ENCODE assay signal across 8 cellular contexts in the genomic region with DNA sequence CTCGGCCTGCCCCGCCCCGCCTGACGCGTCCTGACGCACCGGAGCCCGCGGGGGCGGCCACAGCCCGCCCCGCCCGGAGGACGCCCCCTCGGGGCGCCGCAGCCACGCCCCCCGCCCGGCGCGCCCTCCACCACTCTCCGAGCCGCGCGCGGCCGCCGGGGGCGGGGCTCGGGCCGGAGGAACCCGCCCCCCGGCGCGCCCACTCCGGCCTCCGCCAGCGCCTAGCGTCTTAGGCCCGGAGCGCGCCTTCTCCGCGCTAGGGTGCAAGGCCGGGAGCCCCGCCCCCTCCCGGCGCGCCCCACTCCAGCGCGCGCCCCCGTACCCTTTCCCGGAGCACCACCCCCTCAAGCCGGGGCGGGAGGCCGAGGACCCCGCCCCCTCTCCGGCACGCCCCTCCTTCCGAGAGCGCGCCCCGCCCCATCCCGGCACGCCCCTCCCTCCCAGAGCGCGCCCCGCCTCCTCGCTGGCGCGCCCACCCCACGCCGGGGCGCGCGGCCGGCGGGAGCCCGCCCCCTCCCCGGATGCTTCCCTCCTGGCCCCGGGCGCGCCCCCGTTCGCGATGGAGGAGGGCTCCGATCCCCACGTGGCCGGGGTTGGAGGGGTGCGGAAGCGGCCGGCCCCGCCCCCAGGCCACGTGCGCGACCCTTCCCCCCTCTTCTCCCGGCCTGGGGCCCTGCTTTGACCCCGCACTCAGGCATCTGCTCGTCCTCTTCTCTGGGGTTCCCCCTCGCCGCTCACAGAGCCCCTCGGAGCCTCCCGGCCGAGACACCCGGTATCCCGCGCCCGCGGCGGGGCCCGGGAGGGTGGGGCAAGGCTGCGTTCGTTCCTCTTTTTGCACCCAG. TPM values are rescaled to one million over a fixed set of nuclear protein-coding genes. Genes with fewer than 3 reads are reported as not detected.
DNase-seq lines count a peak whose midpoint lies in the region; ATAC-seq, FAIRE-seq and TF ChIP-seq lines count a peak whose summit lies in the region.

No MANE protein-coding gene starts in this region.

- ATAC-seq in HG02763 (IDR thresholded peaks at IDR 0.05; ENCODE audit: unreplicated experiment) (peak; percentile 59), T-helper 17 cell (peak; percentile 76), right cardiac atrium (peak; percentile 86)

- peak overlapping the region; percentile 77 for H3K4me3 Mint-ChIP-seq in T-helper 17 cell

- no peak for TF ChIP-seq POLR2A in GM12892 (IDR thresholded peaks at IDR 0.05; ENCODE audit: low read depth, low read length)
- TF ChIP-seq POLR2A in uterus (IDR thresholded peaks at IDR 0.05) = no peak

- H3K27me3 ChIP-seq in right cardiac atrium (ENCODE audit: control insufficient read depth, insufficient read depth) = no peaks in the 10 kb centered on the region
- no peaks in the 10 kb centered on the region for H3K27me3 ChIP-seq in rectal smooth muscle tissue (ENCODE audit: control insufficient read depth, insufficient read depth, low read length)
- no peaks in the 10 kb centered on the region for H3K27me3 ChIP-seq in uterus

- H3K9me3 ChIP-seq in T-helper 17 cell (ENCODE audit: control insufficient read depth, low read length, poor library complexity, severe bottlenecking) (no peaks in the 10 kb centered on the region), right cardiac atrium (ENCODE audit: control insufficient read depth, low read length) (no peaks in the 10 kb centered on the region), uterus (no peaks in the 10 kb centered on the region)

- DNase-seq in GM12892 (ENCODE audit: insufficient read length) = peak; percentile 96
- peak; percentile 15 for DNase-seq in NCI-H1436 treated with DMSO at 0.1 percent for 48 hours (lab: John Stamatoyannopoulos, UW)
- peak; percentile 92 to 96 (median 93) for DNase-seq in T-helper 17 cell
- DNase-seq in amygdala (lab: John Stamatoyannopoulos, UW) = peak; percentile 46 to 97 (median 82)
- DNase-seq in right cardiac atrium = peak; percentile 95 to 97 (median 96)
- peak; percentile 80 to 88 for DNase-seq in uterus

- peaks cover 22% of the 10 kb centered on the region for H3K4me1 Mint-ChIP-seq in T-helper 17 cell

- TF ChIP-seq CTCF in uterus (IDR thresholded peaks at IDR 0.05) = no peak

- H3K36me3 Mint-ChIP-seq in T-helper 17 cell (ENCODE audit: low read depth) = no peaks in the 10 kb centered on the region

- H3K4me1 ChIP-seq in right cardiac atrium (ENCODE audit: control insufficient read depth, insufficient read depth, low read length) (peaks cover 11% of the 10 kb centered on the region), rectal smooth muscle tissue (ENCODE audit: control insufficient read depth, insufficient read depth, low read length) (peaks cover 8% of the 10 kb centered on the region), uterus (peaks cover 0 to 23% of the 10 kb centered on the region in 2 donors)

- peak overlapping the region; percentile 40 for H3K9ac ChIP-seq in rectal smooth muscle tissue (ENCODE audit: low read length)

- peak overlapping the region; percentile 49 for H3K27ac ChIP-seq in right cardiac atrium (ENCODE audit: low read length)
- peak overlapping the region; percentile 70 for H3K27ac ChIP-seq in rectal smooth muscle tissue (ENCODE audit: low read depth, low read length)
- peak overlapping the region; percentile 83 to 84 for H3K27ac ChIP-seq in uterus

- intact Hi-C loops in right cardiac atrium (cut with DNase I) (loop anchor here in 1 of 4 donors (10.0 kb wide), 1 partner anchor 211 kb away; no protein-coding TSS in a partner anchor), uterus (cut with DNase I; ENCODE audit: low total_unique reads) (no loop called here)

- no peaks in the 10 kb centered on the region for H3K36me3 ChIP-seq in rectal smooth muscle tissue (ENCODE audit: control insufficient read depth, insufficient read depth, low read length)
- H3K36me3 ChIP-seq in uterus = no peaks in the 10 kb centered on the region

- WGBS in right cardiac atrium = under 1% methylated on average over 100 of the region's 115 CpGs

- no peak overlapping the region for H3K27ac Mint-ChIP-seq in T-helper 17 cell

- no peaks in the 10 kb centered on the region for H3K27me3 Mint-ChIP-seq in T-helper 17 cell

- peak; percentile 99 for FAIRE-seq in GM12892 (lab: Jason Lieb, UNC)

- peak overlapping the region; percentile 95 for H3K4me3 ChIP-seq in right cardiac atrium (ENCODE audit: low read length)
- peak overlapping the region; percentile 78 for H3K4me3 ChIP-seq in rectal smooth muscle tissue (ENCODE audit: low read length)
- H3K4me3 ChIP-seq in uterus = peak overlapping the region; percentile 64 to 68

RNA-seq across cellular contexts. Expression of a gene that starts 0.5 kb away (rescaled TPM):
- 4.3 TPM for polyA plus RNA-seq in GM12892 (2012; ENCODE audit: missing spikeins)
- total RNA-seq in T-helper 17 cell (10 to 100 TPM; 37.9 to 46.5 TPM), right cardiac atrium (10 to 100 TPM in 1 of 4 donors, 1 to 10 TPM in 3; 6.4 to 11.1 (median 7.3) TPM), uterus (10 to 100 TPM in 1 of 4 donors, 1 to 10 TPM in 1, under 1 TPM in 1, not detected in 1; 0.26 to 17.7 (median 3.9) TPM)
- polyA plus RNA-seq in right cardiac atrium = 4.5 TPM

RNA-seq across cellular contexts. Expression of a gene that starts 15.6 kb away (rescaled TPM):
- 9.5 TPM for polyA plus RNA-seq in GM12892 (2012; ENCODE audit: missing spikeins)
- total RNA-seq in T-helper 17 cell (100 to 1,000 TPM in 1 of 2 donors, 10 to 100 TPM in 1; 98.7 to 107 TPM), right cardiac atrium (10 to 100 TPM; 12.8 to 22.1 (median 17.4) TPM), uterus (10 to 100 TPM in 2 of 4 donors, 1 to 10 TPM in 2; 1.5 to 67.4 (median 25.1) TPM)
- polyA plus RNA-seq in right cardiac atrium = 15.3 TPM

RNA-seq across cellular contexts. Expression of a gene that starts 21.4 kb away (rescaled TPM):
- 5.0 TPM for polyA plus RNA-seq in GM12892 (2012; ENCODE audit: missing spikeins)
- total RNA-seq in T-helper 17 cell = 100 to 1,000 TPM; 121 to 125 TPM
- total RNA-seq in right cardiac atrium = 10 to 100 TPM; 64.4 to 71.3 (median 68.3) TPM
- 96.0 TPM for polyA plus RNA-seq in right cardiac atrium
- total RNA-seq in uterus = 100 to 1,000 TPM in 1 of 4 donors, 10 to 100 TPM in 3; 33.8 to 142 (median 63.7) TPM

RNA-seq across cellular contexts. Expression of a gene that starts 41.3 kb away (rescaled TPM):
- polyA plus RNA-seq in GM12892 (2012; ENCODE audit: missing spikeins) = not detected
- total RNA-seq in T-helper 17 cell = 1 to 10 TPM; 6.4 to 8.5 TPM
- total RNA-seq in right cardiac atrium = 1 to 10 TPM; 1.2 to 2.7 (median 2.0) TPM
- polyA plus RNA-seq in right cardiac atrium = 1.8 TPM
- total RNA-seq in uterus = 1 to 10 TPM; 1.0 to 5.5 (median 2.8) TPM

RNA-seq across cellular contexts. Expression of a gene that starts 41.3 kb away (rescaled TPM):
- 7.2 TPM for polyA plus RNA-seq in GM12892 (2012; ENCODE audit: missing spikeins)
- total RNA-seq in T-helper 17 cell = 10 to 100 TPM; 19.2 to 20.7 TPM
- 10 to 100 TPM; 18.4 to 19.9 (median 18.9) TPM for total RNA-seq in right cardiac atrium
- 16.1 TPM for polyA plus RNA-seq in right cardiac atrium
- 10 to 100 TPM in 3 of 4 donors, 1 to 10 TPM in 1; 9.5 to 68.9 (median 28.0) TPM for total RNA-seq in uterus

Comparison
In these comparisons a context has a peak if more than half of its experiments do, and no peak if none do; other contexts are left out.
1. Peak in every context shown above with its lines: DNase-seq, ATAC-seq, H3K4me3 ChIP-seq and H3K27ac ChIP-seq.
2. DNase-seq: peak in every context shown above with its lines; median percentile 96 in GM12892; 96 in right cardiac atrium; 93 in T-helper 17 cell; 84 in uterus; 82 in amygdala; 15 in NCI-H1436 treated with DMSO at 0.1 percent for 48 hours.